Comparison of ENCODE assay signal across 12 cellular contexts in genomic region chr17:16453493-16453851, GRCh38. TPM values are rescaled to one million over a fixed set of nuclear protein-coding genes. Genes with fewer than 3 reads are reported as not detected.
A peak's percentile ranks its signal among the peaks of the same experiment; 100 is the strongest.
DNase-seq lines count a peak whose midpoint lies in the region; ATAC-seq, FAIRE-seq and TF ChIP-seq lines count a peak whose summit lies in the region.
"Had no signal": no experiment of that assay in that cellular context is flagged by ENCODE, and none has a peak within 500 bp of the region (broad histone marks: within the 10 kb centered on the region; RNA-seq: fewer than 3 reads in every experiment).

No MANE protein-coding gene starts in this region.

- H3K4me3 Mint-ChIP-seq in effector memory CD8-positive, alpha-beta T cell = peak overlapping the region in 1 of 2 donors; percentile 27
- H3K4me3 Mint-ChIP-seq in type B pancreatic cell = no peak overlapping the region

- H3K9me3 Mint-ChIP-seq in effector memory CD8-positive, alpha-beta T cell = no peaks in the 10 kb centered on the region
- H3K9me3 Mint-ChIP-seq in type B pancreatic cell = no peaks in the 10 kb centered on the region

- TF ChIP-seq CTCF in cardiac muscle cell (IDR thresholded peaks at IDR 0.05; ENCODE audit: low read depth, low read length) (no peak), type B pancreatic cell (conservative IDR thresholded peaks at IDR 0.05) (no peak)

- peaks cover 9% of the 10 kb centered on the region for H3K36me3 Mint-ChIP-seq in effector memory CD8-positive, alpha-beta T cell (ENCODE audit: insufficient read depth)
- peaks cover 6% of the 10 kb centered on the region for H3K36me3 Mint-ChIP-seq in type B pancreatic cell

- FAIRE-seq in frontal cortex (lab: Jason Lieb, UNC) = no peak
- FAIRE-seq: small intestine had no signal

- intact Hi-C loops in right cardiac atrium (cut with DNase I) = loop anchor here (2.0 to 5.0 kb wide), 2 partner anchors 67 to 69 kb away; no protein-coding TSS in a partner anchor

- H3K4me1 ChIP-seq in cardiac muscle cell (ENCODE audit: low read depth) (peaks cover 5% of the 10 kb centered on the region), right cardiac atrium (ENCODE audit: control insufficient read depth, insufficient read depth, low read length) (no peaks in the 10 kb centered on the region)

- peaks cover 6 to 8% of the 10 kb centered on the region in 2 donors for H3K4me1 Mint-ChIP-seq in effector memory CD8-positive, alpha-beta T cell (ENCODE audit: low read depth in 2 of 2)
- H3K4me1 Mint-ChIP-seq in type B pancreatic cell (ENCODE audit: unreplicated experiment) = peaks cover 8% of the 10 kb centered on the region

- peak overlapping the region; percentile 36 for H3K27ac ChIP-seq in cardiac muscle cell
- no peak overlapping the region for H3K27ac ChIP-seq in right cardiac atrium (ENCODE audit: low read length)
- H3K27ac ChIP-seq in SK-N-MC = 0 out of 2 replicates have a peak overlapping the region, but pooled peaks have one; percentile 31
- H3K27ac ChIP-seq: heart left ventricle had no signal

- no peak overlapping the region for H3K4me3 ChIP-seq in cardiac muscle cell
- no peak overlapping the region for H3K4me3 ChIP-seq in right cardiac atrium (ENCODE audit: low read length)
- H3K4me3 ChIP-seq in SK-N-MC = no peak overlapping the region
- H3K4me3 ChIP-seq: heart left ventricle had no signal

- 87% methylated on average over 4 of the region's 4 CpGs for WGBS in right cardiac atrium

- no peaks in the 10 kb centered on the region for H3K9me3 ChIP-seq in cardiac muscle cell (ENCODE audit: low read depth)
- H3K9me3 ChIP-seq in right cardiac atrium (ENCODE audit: control insufficient read depth, low read length) = no peaks in the 10 kb centered on the region
- no peaks in the 10 kb centered on the region for H3K9me3 ChIP-seq in SK-N-MC (ENCODE audit: low read depth, low read length)
- H3K9me3 ChIP-seq: heart left ventricle had no signal

- peak overlapping the region; percentile 52 to 83 for H3K27ac Mint-ChIP-seq in effector memory CD8-positive, alpha-beta T cell
- peak overlapping the region; percentile 81 for H3K27ac Mint-ChIP-seq in type B pancreatic cell

- H3K27me3 Mint-ChIP-seq in effector memory CD8-positive, alpha-beta T cell = no peaks in the 10 kb centered on the region
- H3K27me3 Mint-ChIP-seq in type B pancreatic cell = peaks cover 3% of the 10 kb centered on the region

- H3K27me3 ChIP-seq in cardiac muscle cell (no peaks in the 10 kb centered on the region), right cardiac atrium (ENCODE audit: control insufficient read depth, insufficient read depth) (no peaks in the 10 kb centered on the region)
- H3K27me3 ChIP-seq: heart left ventricle had no signal

- DNase-seq in cardiac muscle cell (ENCODE audit: low read depth in 1 of 2, low spot score in 1 of 2) = no peak
- no peak for DNase-seq in right cardiac atrium
- no peak for DNase-seq in SK-N-MC (ENCODE audit: low read depth, low spot score)
- DNase-seq in effector memory CD8-positive, alpha-beta T cell = no peak
- no peak for DNase-seq in type B pancreatic cell (ENCODE audit: extremely low spot score, unreplicated experiment)
- no peak for DNase-seq in NCI-H1436 (lab: John Stamatoyannopoulos, UW)
- DNase-seq in frontal cortex (ENCODE audit: low spot score in 2 of 2) = no peak
- no peak for DNase-seq in medulla oblongata (ENCODE audit: extremely low spot score)
- DNase-seq: DMS 273 treated with DMSO at 0.1 percent for 48 hours had no signal

- H3K9ac ChIP-seq in SK-N-MC (ENCODE audit: insufficient read length) = no peak overlapping the region

- ATAC-seq in right cardiac atrium = no peak
- no peak for ATAC-seq in effector memory CD8-positive, alpha-beta T cell (replicated peaks)

- H3K36me3 ChIP-seq in cardiac muscle cell (no peaks in the 10 kb centered on the region), SK-N-MC (ENCODE audit: insufficient read depth, low read length) (peaks cover 8% of the 10 kb centered on the region)

RNA-seq across cellular contexts. Expression of gene TRPV2, which starts 38.1 kb away (rescaled TPM):
- total RNA-seq in cardiac muscle cell (0.09 and 0.28 TPM in 2 replicates), right cardiac atrium (10 to 100 TPM in 3 of 4 donors, 1 to 10 TPM in 1; 7.1 to 19.6 (median 10.7) TPM), type B pancreatic cell (ENCODE audit: low replicate concordance) (0.52 and 1.7 TPM in 2 replicates), frontal cortex (2.4 TPM)
- polyA plus RNA-seq in cardiac muscle cell (0.72 and 0.93 TPM in 2 replicates), right cardiac atrium (5.2 TPM)

RNA-seq across cellular contexts. Expression of gene LRRC75A, which starts 38.5 kb away (rescaled TPM):
- total RNA-seq in cardiac muscle cell (23.1 and 31.3 TPM in 2 replicates), right cardiac atrium (1 to 10 TPM in 3 of 4 donors, under 1 TPM in 1; 0.97 to 1.3 (median 1.2) TPM), type B pancreatic cell (ENCODE audit: low replicate concordance) (2.9 and 4.5 TPM in 2 replicates), frontal cortex (3.3 TPM)
- polyA plus RNA-seq in cardiac muscle cell (9.0 and 9.1 TPM in 2 replicates), right cardiac atrium (0.63 TPM)
- polyA plus RNA-seq: keratinocyte had no signal
